ENCODE assay signal across 8 cellular contexts in genomic region chr6:124961784-124962611, GRCh38. TPM values are rescaled to one million over a fixed set of nuclear protein-coding genes. Genes with fewer than 3 reads are reported as not detected.
DNase-seq lines count a peak whose midpoint lies in the region; ATAC-seq and TF ChIP-seq lines count a peak whose summit lies in the region.

A gene with protein sequence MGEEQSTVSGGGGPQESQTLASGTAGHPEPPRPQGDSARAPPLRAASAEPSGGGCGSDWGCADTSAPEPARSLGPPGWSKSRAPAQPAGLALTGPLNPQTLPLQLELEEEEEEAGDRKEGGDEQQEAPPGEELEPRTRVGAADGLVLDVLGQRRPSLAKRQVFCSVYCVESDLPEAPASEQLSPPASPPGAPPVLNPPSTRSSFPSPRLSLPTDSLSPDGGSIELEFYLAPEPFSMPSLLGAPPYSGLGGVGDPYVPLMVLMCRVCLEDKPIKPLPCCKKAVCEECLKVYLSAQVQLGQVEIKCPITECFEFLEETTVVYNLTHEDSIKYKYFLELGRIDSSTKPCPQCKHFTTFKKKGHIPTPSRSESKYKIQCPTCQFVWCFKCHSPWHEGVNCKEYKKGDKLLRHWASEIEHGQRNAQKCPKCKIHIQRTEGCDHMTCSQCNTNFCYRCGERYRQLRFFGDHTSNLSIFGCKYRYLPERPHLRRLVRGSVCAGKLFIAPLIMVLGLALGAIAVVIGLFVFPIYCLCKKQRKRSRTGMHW (plus strand): TSS chr6:124962437. CDS start chr6:124962545, 108 bp downstream.

- peak within 1 kb of the TSS; percentile 87 for H3K27ac ChIP-seq in mammary epithelial cell (ENCODE audit: insufficient read depth, low read depth, low read length)
- no peak within 1 kb of the TSS for H3K27ac ChIP-seq in iPS-18a (ENCODE audit: low read length)
- peak within 1 kb of the TSS; percentile 96 for H3K27ac ChIP-seq in rectal smooth muscle tissue (ENCODE audit: low read depth, low read length)

- in situ Hi-C loops in mammary epithelial cell (cut with MboI; ENCODE audit: low sequenced_read_pairs in 2 of 2), result loop anchor here in 1 of 2 donors (5.0 to 10.0 kb wide), 2 partner anchors 80 to 153 kb away; no protein-coding TSS in a partner anchor

- H3K79me2 ChIP-seq in mammary epithelial cell (ENCODE audit: insufficient read depth, low read length), result peaks cover 63% of the 10 kb centered on the region

- H3K27me3 ChIP-seq in NT2/D1 (ENCODE audit: insufficient read depth, insufficient read length), result no peaks in the 10 kb centered on the region
- H3K27me3 ChIP-seq in mammary epithelial cell (ENCODE audit: insufficient read depth, low read length), result no peaks in the 10 kb centered on the region
- H3K27me3 ChIP-seq in iPS-18a (ENCODE audit: control insufficient read depth, insufficient read depth, low read length), result peaks cover 33% of the 10 kb centered on the region
- H3K27me3 ChIP-seq in rectal smooth muscle tissue (ENCODE audit: control insufficient read depth, insufficient read depth, low read length), result no peaks in the 10 kb centered on the region

- H4K20me1 ChIP-seq in mammary epithelial cell (ENCODE audit: insufficient read depth, low read length), result peaks cover under 1% of the 10 kb centered on the region

- peak within 1 kb of the TSS; percentile 88 for H3K9ac ChIP-seq in NT2/D1 (ENCODE audit: insufficient read length, low read depth)
- peak within 1 kb of the TSS; percentile 94 for H3K9ac ChIP-seq in mammary epithelial cell (ENCODE audit: insufficient read depth, low read length)
- H3K9ac ChIP-seq in iPS-18a (ENCODE audit: low read length), result peak within 1 kb of the TSS; percentile 42
- H3K9ac ChIP-seq in rectal smooth muscle tissue (ENCODE audit: low read length), result peak within 1 kb of the TSS; percentile 66

- CTCF ChIA-PET in mammary epithelial cell (lab: Charles Lee; ENCODE audit: low non-redundant PET), result no interaction called here

- peaks cover 2% of the 10 kb centered on the region for H3K36me3 ChIP-seq in NT2/D1 (ENCODE audit: insufficient read depth, insufficient read length, low read length)
- peaks cover 5% of the 10 kb centered on the region for H3K36me3 ChIP-seq in mammary epithelial cell (ENCODE audit: insufficient read depth, low read length)
- no peaks in the 10 kb centered on the region for H3K36me3 ChIP-seq in iPS-18a (ENCODE audit: control insufficient read depth, low read depth, low read length)
- H3K36me3 ChIP-seq in rectal smooth muscle tissue (ENCODE audit: control insufficient read depth, insufficient read depth, low read length), result no peaks in the 10 kb centered on the region

- peak; percentile 32 for ATAC-seq in GM19467 (IDR thresholded peaks at IDR 0.05; ENCODE audit: unreplicated experiment)
- no peak for ATAC-seq in GM21515 (IDR thresholded peaks at IDR 0.05; ENCODE audit: unreplicated experiment)

- 4% methylated on average over 15 of the region's 99 CpGs for WGBS in mammary epithelial cell (ENCODE audit: low coverage, missing lambda C conversion rate)

- no TSS peak for BruUV-seq in mammary epithelial cell (replicated peaks; lab: Mats Ljungman, UMichigan)

- H3K4me2 ChIP-seq in mammary epithelial cell (ENCODE audit: insufficient read depth, low read depth, low read length), result peak within 1 kb of the TSS; percentile 82

- intact Hi-C loops in mammary epithelial cell (cut with micrococcal nuclease), result loop anchor here (2.0 to 5.0 kb wide), 3 partner anchors 33 to 340 kb away; partner anchors contain the start of gene HDDC2

- H3K9me3 ChIP-seq in NT2/D1 (ENCODE audit: insufficient read depth, low read length) (no peaks in the 10 kb centered on the region), mammary epithelial cell (replicated peaks; ENCODE audit: insufficient read depth, low read length) (no peaks in the 10 kb centered on the region), iPS-18a (ENCODE audit: control insufficient read depth, low read depth, low read length) (no peaks in the 10 kb centered on the region)

- no peak for TF ChIP-seq CTCF in mammary epithelial cell (conservative IDR thresholded peaks at IDR 0.05 in 1 of 2, IDR thresholded peaks at IDR 0.05 in 1 of 2; ENCODE audit: extremely low read depth in 1 of 2, insufficient read depth in 1 of 2, low read depth in 1 of 2, low read length in 2 of 2)

- dilution Hi-C loops in mammary epithelial cell (cut with HindIII; ENCODE audit: low sequenced_read_pairs), result loop anchor here (5.0 to 25.0 kb wide), 2 partner anchors 85 to 150 kb away; no protein-coding TSS in a partner anchor

- peak within 1 kb of the TSS; percentile 79 for H3K4me3 ChIP-seq in NT2/D1 (ENCODE audit: insufficient read length, low read depth)
- peak within 1 kb of the TSS; percentile 74 to 87 (median 87) for H3K4me3 ChIP-seq in mammary epithelial cell (replicated peaks in 1 of 3; ENCODE audit: insufficient read depth in 1 of 3, low read depth in 2 of 3, low read length in 3 of 3)
- H3K4me3 ChIP-seq in iPS-18a (ENCODE audit: low read length), result peak within 1 kb of the TSS; percentile 77
- H3K4me3 ChIP-seq in rectal smooth muscle tissue (ENCODE audit: low read length), result peak within 1 kb of the TSS; percentile 84

- DNase-seq in C1 segment of cervical spinal cord (lab: John Stamatoyannopoulos, UW) (peak in 12 of 14 donors; percentile 15 to 78 (median 60)), NT2/D1 (ENCODE audit: low read depth, low spot score) (no peak), mammary epithelial cell (peak; percentile 62), superior temporal gyrus (ENCODE audit: extremely low spot score) (no peak)

- peak within 1 kb of the TSS; percentile 81 for H2AFZ ChIP-seq in mammary epithelial cell (ENCODE audit: low read depth, low read length)

- H3K4me1 ChIP-seq in NT2/D1 (ENCODE audit: insufficient read depth, insufficient read length), result no peaks in the 10 kb centered on the region
- peaks cover 43% of the 10 kb centered on the region for H3K4me1 ChIP-seq in mammary epithelial cell (ENCODE audit: insufficient read depth, low read length)
- peaks cover 5% of the 10 kb centered on the region for H3K4me1 ChIP-seq in iPS-18a (ENCODE audit: control insufficient read depth, low read depth, low read length)
- peaks cover 16% of the 10 kb centered on the region for H3K4me1 ChIP-seq in rectal smooth muscle tissue (ENCODE audit: control insufficient read depth, insufficient read depth, low read length)

RNA-seq across cellular contexts. Expression of the gene that starts here (rescaled TPM):
- total RNA-seq in mammary epithelial cell, result 100 to 1,000 TPM in 1 of 2 donors, 10 to 100 TPM in 1; 53.9 to 103 TPM
- 25.5 TPM for polyA plus RNA-seq in mammary epithelial cell
- polyA minus RNA-seq in mammary epithelial cell, result 54.8 TPM

Comparison
In these comparisons a context has a peak if more than half of its experiments do, and no peak if none do; other contexts are left out.
1. DNase-seq: peak in C1 segment of cervical spinal cord (12 of 14) and mammary epithelial cell (single experiment); none in NT2/D1 (single experiment) and superior temporal gyrus (single experiment).
2. H3K9ac ChIP-seq: peak in every context shown above with its lines; median percentile 94 in mammary epithelial cell; 88 in NT2/D1; 66 in rectal smooth muscle tissue; 42 in iPS-18a.
3. Peak in every context shown above with its lines, with median percentiles within 50 percentile points of each other: H3K4me3 ChIP-seq.